ENCODE assay signal across 8 cellular contexts in the genomic region with DNA sequence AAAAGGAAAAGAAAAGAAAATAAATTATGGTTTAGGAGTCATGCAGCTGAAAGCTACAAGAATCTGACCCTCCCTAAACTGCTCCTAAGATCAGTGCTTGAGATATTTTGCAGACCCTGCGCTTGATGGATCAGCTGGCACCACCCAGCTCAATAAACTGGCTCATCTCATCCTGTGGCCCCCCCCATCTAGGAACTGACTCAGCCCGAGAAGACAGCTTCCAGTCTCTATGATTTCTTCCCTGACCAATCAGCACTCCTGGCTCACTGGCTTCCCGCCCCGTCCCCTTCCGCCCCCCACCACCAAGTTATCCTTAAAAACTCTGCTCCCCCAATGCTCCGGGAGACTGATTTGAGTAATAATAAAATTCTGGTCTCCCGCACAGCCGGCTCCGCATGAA. TPM values are rescaled to one million over a fixed set of nuclear protein-coding genes. Genes with fewer than 3 reads are reported as not detected.
DNase-seq lines count a peak whose midpoint lies in the region; ATAC-seq and TF ChIP-seq lines count a peak whose summit lies in the region.
"Not testable (repeated sequence)": the region's sequence is repeated elsewhere in the genome, so short reads cannot be mapped to it uniquely, and the experiment has no call there.

No MANE protein-coding gene starts in this region.

- not testable (repeated sequence) for TF ChIP-seq CTCF in breast epithelium (IDR thresholded peaks at IDR 0.05); vagina (IDR thresholded peaks at IDR 0.05)

- peaks cover 15% of the 10 kb centered on the region for H3K4me1 Mint-ChIP-seq in stimulated activated effector memory CD8-positive, alpha-beta T cell treated with anti-CD3 and anti-CD28 coated beads, Interleukin-12 subunit alpha, Interleukin-12 subunit beta, amount 100 ng/mL, for 72 hours

- DNase-seq in EH (ENCODE audit: low read depth) (peak; percentile 40), NCI-H69 (lab: John Stamatoyannopoulos, UW) (peak; percentile 69), UCSD-AML1 (lab: John Stamatoyannopoulos, UW; ENCODE audit: unreplicated experiment) (peak; percentile 40)
- not testable (repeated sequence) for DNase-seq in breast epithelium (ENCODE audit: low spot score in 2 of 2); Right ventricle myocardium superior; stimulated activated effector memory CD8-positive, alpha-beta T cell treated with anti-CD3 and anti-CD28 coated beads, Interleukin-12 subunit alpha, Interleukin-12 subunit beta, amount 100 ng/mL, for 72 hours (ENCODE audit: low spot score in 2 of 2); vagina (ENCODE audit: extremely low spot score in 2 of 2)

- H3K4me3 ChIP-seq in breast epithelium (peak overlapping the region; percentile 46 to 72 (median 56)), vagina (peak overlapping the region; percentile 18 to 51)
- not testable (repeated sequence) for H3K4me3 ChIP-seq in muscle layer of colon (ENCODE audit: low read depth in 1 of 2, low read length in 2 of 2)

- not testable (repeated sequence) for H3K36me3 Mint-ChIP-seq in stimulated activated effector memory CD8-positive, alpha-beta T cell treated with anti-CD3 and anti-CD28 coated beads, Interleukin-12 subunit alpha, Interleukin-12 subunit beta, amount 100 ng/mL, for 72 hours

- H3K36me3 ChIP-seq in breast epithelium; muscle layer of colon (ENCODE audit: insufficient read depth, low read length); vagina: not testable (repeated sequence)

- not testable (repeated sequence) for H3K9ac ChIP-seq in muscle layer of colon (ENCODE audit: low read length)

- H3K4me3 Mint-ChIP-seq in stimulated activated effector memory CD8-positive, alpha-beta T cell treated with anti-CD3 and anti-CD28 coated beads, Interleukin-12 subunit alpha, Interleukin-12 subunit beta, amount 100 ng/mL, for 72 hours, result peak overlapping the region; percentile 76

- not testable (repeated sequence) for H3K9me3 ChIP-seq in breast epithelium; muscle layer of colon (ENCODE audit: low read length); vagina

- H3K4me1 ChIP-seq in breast epithelium; muscle layer of colon (ENCODE audit: insufficient read depth, low read length): not testable (repeated sequence)
- H3K4me1 ChIP-seq in vagina, result peaks cover 11% of the 10 kb centered on the region

- ATAC-seq in Right ventricle myocardium superior (ENCODE audit: poor library complexity), result peak; percentile 30
- not testable (repeated sequence) for ATAC-seq in stimulated activated effector memory CD8-positive, alpha-beta T cell treated with anti-CD3 and anti-CD28 coated beads, Interleukin-12 subunit alpha, Interleukin-12 subunit beta, amount 100 ng/mL, for 72 hours

- not testable (repeated sequence) for H3K27me3 ChIP-seq in breast epithelium; muscle layer of colon (ENCODE audit: control insufficient read depth in 1 of 2, insufficient read depth in 2 of 2, low read length in 2 of 2); vagina

- TF ChIP-seq POLR2A in breast epithelium (IDR thresholded peaks at IDR 0.05); vagina (IDR thresholded peaks at IDR 0.05): not testable (repeated sequence)

- H3K27ac Mint-ChIP-seq in stimulated activated effector memory CD8-positive, alpha-beta T cell treated with anti-CD3 and anti-CD28 coated beads, Interleukin-12 subunit alpha, Interleukin-12 subunit beta, amount 100 ng/mL, for 72 hours, result peak overlapping the region; percentile 92

- H3K9me3 Mint-ChIP-seq in stimulated activated effector memory CD8-positive, alpha-beta T cell treated with anti-CD3 and anti-CD28 coated beads, Interleukin-12 subunit alpha, Interleukin-12 subunit beta, amount 100 ng/mL, for 72 hours, result not testable (repeated sequence)

- intact Hi-C loops in breast epithelium (cut with DNase I; ENCODE audit: low total_unique reads); Right ventricle myocardium superior (cut with DNase I); vagina (cut with DNase I): not testable (repeated sequence)

- H3K27ac ChIP-seq in breast epithelium, result peak overlapping the region; percentile 77 to 95
- H3K27ac ChIP-seq in muscle layer of colon (ENCODE audit: low read depth, low read length), result peak overlapping the region; percentile 44
- H3K27ac ChIP-seq in vagina, result peak overlapping the region; percentile 89

RNA-seq across cellular contexts. Expression of a gene that starts 24.3 kb away (rescaled TPM):
- total RNA-seq in breast epithelium, result 10 to 100 TPM; 31.2 to 47.2 (median 42.6) TPM
- 10.2 TPM for total RNA-seq in Right ventricle myocardium superior
- total RNA-seq in vagina, result 23.1 TPM
